ENCODE assay signal across 24 cellular contexts in genomic region chr3:25495726-25496125, GRCh38.
"Had no signal": no experiment of that assay in that cellular context is flagged by ENCODE, and none has a peak within 500 bp of the region (broad histone marks: within the 10 kb centered on the region; RNA-seq: fewer than 3 reads in every experiment).

No MANE protein-coding gene starts in this region.

- H3K4me3 Mint-ChIP-seq: mesothelial cell of epicardium; naive B cell; natural killer cell treated with Interleukin-12 subunit alpha and Interleukin-12 subunit beta and Interleukin-15 and Interleukin-18, amount 100 ng/mL, for 72 hours; neural crest cell; stimulated activated naive CD8-positive, alpha-beta T cell treated with anti-CD3 and anti-CD28 coated beads, Interleukin-15, amount 100 ng/mL, for 72 hours had no signal

- ATAC-seq: gastrocnemius medialis; left lobe of liver; mucosa of descending colon; natural killer cell treated with Interleukin-12 subunit alpha and Interleukin-12 subunit beta and Interleukin-15 and Interleukin-18, amount 100 ng/mL, for 72 hours; right lobe of liver; stimulated activated naive CD8-positive, alpha-beta T cell treated with anti-CD3 and anti-CD28 coated beads, Interleukin-15, amount 100 ng/mL, for 72 hours had no signal

- H3K4me3 ChIP-seq: dorsolateral prefrontal cortex, gastrocnemius medialis, mucosa of descending colon, right lobe of liver, suprapubic skin, vagina had no signal

- H3K27me3 Mint-ChIP-seq: naive B cell; stimulated activated naive CD8-positive, alpha-beta T cell treated with anti-CD3 and anti-CD28 coated beads, Interleukin-15, amount 100 ng/mL, for 72 hours had no signal

- H3K27ac Mint-ChIP-seq: natural killer cell treated with Interleukin-12 subunit alpha and Interleukin-12 subunit beta and Interleukin-15 and Interleukin-18, amount 100 ng/mL, for 72 hours; stimulated activated naive CD8-positive, alpha-beta T cell treated with anti-CD3 and anti-CD28 coated beads, Interleukin-15, amount 100 ng/mL, for 72 hours had no signal

- H3K4me1 Mint-ChIP-seq: naive B cell; neural crest cell; stimulated activated naive CD8-positive, alpha-beta T cell treated with anti-CD3 and anti-CD28 coated beads, Interleukin-15, amount 100 ng/mL, for 72 hours had no signal

- DNase-seq: dorsolateral prefrontal cortex; effector CD4-positive, alpha-beta T cell; foreskin fibroblast; gastrocnemius medialis; head of caudate nucleus; kidney; mesenchymal stem cell; mucosa of descending colon; naive B cell; retina; right lobe of liver; small intestine; stimulated activated CD4-positive, alpha-beta T cell treated with anti-CD3 and anti-CD28 coated beads, Interleukin-12 subunit alpha, Interleukin-12 subunit beta, amount 100 ng/mL, for 4 hours; stimulated activated CD4-positive, alpha-beta T cell treated with anti-CD3 and anti-CD28 coated beads, Interleukin-1b, Interleukin-23, amount 100 ng/mL, for 48 hours; stimulated activated CD4-positive, alpha-beta T cell treated with anti-CD3 and anti-CD28 coated beads, Interleukin-4, amount 100 ng/mL, for 1 hour; stimulated activated CD8-positive, alpha-beta memory T cell treated with anti-CD3 and anti-CD28 coated beads, Interleukin-4, amount 100 ng/mL, for 48 hours; stimulated activated naive CD4-positive, alpha-beta T cell; stimulated activated naive CD8-positive, alpha-beta T cell treated with anti-CD3 and anti-CD28 coated beads, Interleukin-15, amount 100 ng/mL, for 72 hours had no signal
